ENCODE assay signal across 1 cellular context in the genomic region with DNA sequence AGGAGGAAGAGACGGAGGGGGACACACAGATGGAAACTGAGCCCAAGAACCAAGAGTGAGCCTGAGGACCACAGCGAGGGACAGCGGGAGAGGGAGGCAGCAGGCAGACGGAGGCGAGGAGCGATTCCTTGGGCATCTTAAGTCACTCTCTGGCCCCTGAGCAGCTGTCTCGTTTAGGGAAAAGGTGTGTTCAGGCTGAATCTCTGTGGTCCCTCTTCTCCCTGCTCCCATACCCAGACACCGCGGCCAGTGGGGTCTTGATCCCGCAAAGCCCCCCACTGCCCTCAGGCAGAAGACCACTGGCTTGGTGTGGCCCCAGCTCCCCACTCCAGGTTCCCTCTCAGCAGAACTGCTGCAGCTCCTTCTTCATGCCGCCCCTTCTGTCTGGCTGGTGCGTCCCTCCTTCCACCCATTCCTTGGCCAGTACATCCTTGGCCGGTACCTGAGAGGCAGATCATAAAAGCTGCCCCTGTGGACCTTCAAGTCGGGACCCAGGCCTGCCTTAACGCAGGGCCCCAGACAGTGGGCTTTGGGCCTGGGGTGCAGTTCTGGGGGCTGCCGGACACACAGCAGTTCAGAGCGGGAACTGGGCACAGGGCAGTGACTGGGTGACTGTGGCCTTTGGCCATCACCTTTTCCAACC.
TF ChIP-seq lines count a peak whose summit lies in the region.

No MANE protein-coding gene starts in this region.

TF ChIP-seq in GM12878, 131 proteins besides CTCF, POLR2A, EP300 and RAD21 (continued from another document):
- TF ChIP-seq, protein P1, sequence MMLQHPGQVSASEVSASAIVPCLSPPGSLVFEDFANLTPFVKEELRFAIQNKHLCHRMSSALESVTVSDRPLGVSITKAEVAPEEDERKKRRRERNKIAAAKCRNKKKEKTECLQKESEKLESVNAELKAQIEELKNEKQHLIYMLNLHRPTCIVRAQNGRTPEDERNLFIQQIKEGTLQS (IDR thresholded peaks at IDR 0.05; ENCODE audit: borderline replicate concordance, extremely low read depth, low read depth, low read length) = no peak
- TF ChIP-seq, protein P2, sequence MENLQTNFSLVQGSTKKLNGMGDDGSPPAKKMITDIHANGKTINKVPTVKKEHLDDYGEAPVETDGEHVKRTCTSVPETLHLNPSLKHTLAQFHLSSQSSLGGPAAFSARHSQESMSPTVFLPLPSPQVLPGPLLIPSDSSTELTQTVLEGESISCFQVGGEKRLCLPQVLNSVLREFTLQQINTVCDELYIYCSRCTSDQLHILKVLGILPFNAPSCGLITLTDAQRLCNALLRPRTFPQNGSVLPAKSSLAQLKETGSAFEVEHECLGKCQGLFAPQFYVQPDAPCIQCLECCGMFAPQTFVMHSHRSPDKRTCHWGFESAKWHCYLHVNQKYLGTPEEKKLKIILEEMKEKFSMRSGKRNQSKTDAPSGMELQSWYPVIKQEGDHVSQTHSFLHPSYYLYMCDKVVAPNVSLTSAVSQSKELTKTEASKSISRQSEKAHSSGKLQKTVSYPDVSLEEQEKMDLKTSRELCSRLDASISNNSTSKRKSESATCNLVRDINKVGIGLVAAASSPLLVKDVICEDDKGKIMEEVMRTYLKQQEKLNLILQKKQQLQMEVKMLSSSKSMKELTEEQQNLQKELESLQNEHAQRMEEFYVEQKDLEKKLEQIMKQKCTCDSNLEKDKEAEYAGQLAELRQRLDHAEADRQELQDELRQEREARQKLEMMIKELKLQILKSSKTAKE (IDR thresholded peaks at IDR 0.05; ENCODE audit: low read depth, poor library complexity, severe bottlenecking) = no peak
- no peak for TF ChIP-seq MYB (IDR thresholded peaks at IDR 0.05; ENCODE audit: borderline replicate concordance, low read depth, low read length)
- TF ChIP-seq E4F1 (IDR thresholded peaks at IDR 0.05; ENCODE audit: borderline replicate concordance, partially characterized antibody) = no peak
- TF ChIP-seq BCL3 (IDR thresholded peaks at IDR 0.05; ENCODE audit: borderline replicate concordance, insufficient read depth, low read depth, low read length, poor library complexity, severe bottlenecking) = no peak
- no peak for TF ChIP-seq IRF3 (IDR thresholded peaks at IDR 0.05)
- TF ChIP-seq DPF2 (IDR thresholded peaks at IDR 0.05) = no peak
- TF ChIP-seq WRNIP1 (IDR thresholded peaks at IDR 0.05; ENCODE audit: borderline replicate concordance, low read depth, low read length) = no peak
